2 cellular contexts compared by ENCODE assay signal in the genomic region with DNA sequence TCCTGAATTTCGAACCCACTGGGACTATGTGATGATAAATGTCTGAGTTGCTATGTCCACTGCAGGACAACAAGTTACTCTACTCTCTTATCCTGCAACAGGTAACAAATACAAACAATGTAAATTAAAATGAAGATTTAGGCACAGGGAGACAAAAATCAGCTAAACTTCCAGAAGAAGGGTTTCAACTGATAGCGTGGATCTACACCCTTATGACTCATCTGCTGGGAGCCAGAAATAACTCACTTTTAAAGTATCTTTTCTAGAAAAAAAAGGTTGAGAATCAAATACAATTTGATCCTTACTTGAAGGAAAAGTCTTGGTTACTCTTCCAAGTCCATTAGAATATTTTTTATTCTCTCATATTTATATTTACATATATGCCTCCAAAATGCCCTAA.
TF ChIP-seq lines count a peak whose summit lies in the region.

No MANE protein-coding gene starts in this region.

TF ChIP-seq in IMR-90, 13 proteins besides CTCF, POLR2A, EP300 and RAD21:
- TF ChIP-seq MXI1 (IDR thresholded peaks at IDR 0.05; ENCODE audit: borderline replicate concordance, low read depth, low read length) (no peak), FOS (IDR thresholded peaks at IDR 0.05; ENCODE audit: low read depth, low read length) (peak; percentile 47; the same call in 1 of the 2 replicates)
TF ChIP-seq in IMR-90: peak in this region for 1.

TF ChIP-seq in K562, 482 proteins besides CTCF, POLR2A, EP300 and RAD21:
- TF ChIP-seq FOSL1 (tag; conservative IDR thresholded peaks at IDR 0.05) (peak; percentile 91), SMARCA4 (IDR thresholded peaks at IDR 0.05) (peak; percentile 81), BRCA1 (IDR thresholded peaks at IDR 0.05) (no peak), BRCA1 (CRISPR knock-in tag; IDR thresholded peaks at IDR 0.05) (no peak), RBM25 (IDR thresholded peaks at IDR 0.05; ENCODE audit: low read depth, low read length, severe bottlenecking) (no peak), TEAD4 (IDR thresholded peaks at IDR 0.05; ENCODE audit: low read length) (peak; percentile 12; the same call in 1 of the 2 replicates), TEAD4 (CRISPR knock-in tag; IDR thresholded peaks at IDR 0.05; ENCODE audit: borderline replicate concordance) (no peak), KDM2B (CRISPR knock-in tag; IDR thresholded peaks at IDR 0.05) (no peak), JUN (IDR thresholded peaks at IDR 0.05; ENCODE audit: borderline replicate concordance, low read depth, low read length) (peak; percentile 83), JUN (CRISPR knock-in tag; IDR thresholded peaks at IDR 0.05; ENCODE audit: borderline replicate concordance) (no peak), FOXM1 (IDR thresholded peaks at IDR 0.05; ENCODE audit: low read depth) (no peak), FOXM1 (CRISPR knock-in tag; IDR thresholded peaks at IDR 0.05; ENCODE audit: low read depth) (no peak), ARID1B (IDR thresholded peaks at IDR 0.05) (peak; percentile 67), SMARCE1 (IDR thresholded peaks at IDR 0.05) (peak; percentile 77; the same call in 1 of the 2 replicates), MTA3 (IDR thresholded peaks at IDR 0.05; ENCODE audit: borderline replicate concordance) (no peak), ZNF431 (CRISPR knock-in tag; IDR thresholded peaks at IDR 0.05) (no peak), ARNT (IDR thresholded peaks at IDR 0.05) (peak in 1 of 2 experiments; percentile 68; a peak in 1 of 4 replicates), SMARCC2 (IDR thresholded peaks at IDR 0.05; ENCODE audit: low read depth) (0 out of 2 replicates have a peak, but pooled peaks have one; percentile 46), RAD51 (IDR thresholded peaks at IDR 0.05; ENCODE audit: borderline replicate concordance, low read depth) (no peak), ZNF584 (CRISPR knock-in tag; IDR thresholded peaks at IDR 0.05; ENCODE audit: low read depth) (no peak), DPF2 (IDR thresholded peaks at IDR 0.05) (peak; percentile 84), DIDO1 (tag; IDR thresholded peaks at IDR 0.05; ENCODE audit: low read depth) (no peak), ZNF124 (CRISPR knock-in tag; IDR thresholded peaks at IDR 0.05) (no peak), JUND (IDR thresholded peaks at IDR 0.05; ENCODE audit: borderline replicate concordance, low read depth, low read length) (peak; percentile 95), JUND (tag; IDR thresholded peaks at IDR 0.05; ENCODE audit: borderline replicate concordance, low read depth, low read length) (peak; percentile 91; the same call in 2 of the 3 replicates), CAMTA2 (CRISPR knock-in tag; conservative IDR thresholded peaks at IDR 0.05) (no peak), ZNF384 (IDR thresholded peaks at IDR 0.05; ENCODE audit: low read depth, low read length) (no peak), MEF2A (IDR thresholded peaks at IDR 0.05; ENCODE audit: control insufficient read depth, low read depth, low read length) (peak; percentile 94), CBX2 (IDR thresholded peaks at IDR 0.05; ENCODE audit: insufficient read depth, low read length, poor library complexity, severe bottlenecking) (no peak), CXXC5 (CRISPR knock-in tag; IDR thresholded peaks at IDR 0.05) (no peak), CCAR2 (IDR thresholded peaks at IDR 0.05; ENCODE audit: low read depth, low read length) (no peak)
- TF ChIP-seq, protein P1, sequence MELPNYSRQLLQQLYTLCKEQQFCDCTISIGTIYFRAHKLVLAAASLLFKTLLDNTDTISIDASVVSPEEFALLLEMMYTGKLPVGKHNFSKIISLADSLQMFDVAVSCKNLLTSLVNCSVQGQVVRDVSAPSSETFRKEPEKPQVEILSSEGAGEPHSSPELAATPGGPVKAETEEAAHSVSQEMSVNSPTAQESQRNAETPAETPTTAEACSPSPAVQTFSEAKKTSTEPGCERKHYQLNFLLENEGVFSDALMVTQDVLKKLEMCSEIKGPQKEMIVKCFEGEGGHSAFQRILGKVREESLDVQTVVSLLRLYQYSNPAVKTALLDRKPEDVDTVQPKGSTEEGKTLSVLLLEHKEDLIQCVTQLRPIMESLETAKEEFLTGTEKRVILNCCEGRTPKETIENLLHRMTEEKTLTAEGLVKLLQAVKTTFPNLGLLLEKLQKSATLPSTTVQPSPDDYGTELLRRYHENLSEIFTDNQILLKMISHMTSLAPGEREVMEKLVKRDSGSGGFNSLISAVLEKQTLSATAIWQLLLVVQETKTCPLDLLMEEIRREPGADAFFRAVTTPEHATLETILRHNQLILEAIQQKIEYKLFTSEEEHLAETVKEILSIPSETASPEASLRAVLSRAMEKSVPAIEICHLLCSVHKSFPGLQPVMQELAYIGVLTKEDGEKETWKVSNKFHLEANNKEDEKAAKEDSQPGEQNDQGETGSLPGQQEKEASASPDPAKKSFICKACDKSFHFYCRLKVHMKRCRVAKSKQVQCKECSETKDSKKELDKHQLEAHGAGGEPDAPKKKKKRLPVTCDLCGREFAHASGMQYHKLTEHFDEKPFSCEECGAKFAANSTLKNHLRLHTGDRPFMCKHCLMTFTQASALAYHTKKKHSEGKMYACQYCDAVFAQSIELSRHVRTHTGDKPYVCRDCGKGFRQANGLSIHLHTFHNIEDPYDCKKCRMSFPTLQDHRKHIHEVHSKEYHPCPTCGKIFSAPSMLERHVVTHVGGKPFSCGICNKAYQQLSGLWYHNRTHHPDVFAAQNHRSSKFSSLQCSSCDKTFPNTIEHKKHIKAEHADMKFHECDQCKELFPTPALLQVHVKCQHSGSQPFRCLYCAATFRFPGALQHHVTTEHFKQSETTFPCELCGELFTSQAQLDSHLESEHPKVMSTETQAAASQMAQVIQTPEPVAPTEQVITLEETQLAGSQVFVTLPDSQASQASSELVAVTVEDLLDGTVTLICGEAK (IDR thresholded peaks at IDR 0.05) = no peak
- TF ChIP-seq, protein P1 (CRISPR knock-in tag; IDR thresholded peaks at IDR 0.05) = no peak
- TF ChIP-seq, protein P2, sequence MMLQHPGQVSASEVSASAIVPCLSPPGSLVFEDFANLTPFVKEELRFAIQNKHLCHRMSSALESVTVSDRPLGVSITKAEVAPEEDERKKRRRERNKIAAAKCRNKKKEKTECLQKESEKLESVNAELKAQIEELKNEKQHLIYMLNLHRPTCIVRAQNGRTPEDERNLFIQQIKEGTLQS (IDR thresholded peaks at IDR 0.05) = peak; percentile 91
- TF ChIP-seq, protein P2 (CRISPR knock-in tag; conservative IDR thresholded peaks at IDR 0.05) = no peak
- TF ChIP-seq, protein P3, sequence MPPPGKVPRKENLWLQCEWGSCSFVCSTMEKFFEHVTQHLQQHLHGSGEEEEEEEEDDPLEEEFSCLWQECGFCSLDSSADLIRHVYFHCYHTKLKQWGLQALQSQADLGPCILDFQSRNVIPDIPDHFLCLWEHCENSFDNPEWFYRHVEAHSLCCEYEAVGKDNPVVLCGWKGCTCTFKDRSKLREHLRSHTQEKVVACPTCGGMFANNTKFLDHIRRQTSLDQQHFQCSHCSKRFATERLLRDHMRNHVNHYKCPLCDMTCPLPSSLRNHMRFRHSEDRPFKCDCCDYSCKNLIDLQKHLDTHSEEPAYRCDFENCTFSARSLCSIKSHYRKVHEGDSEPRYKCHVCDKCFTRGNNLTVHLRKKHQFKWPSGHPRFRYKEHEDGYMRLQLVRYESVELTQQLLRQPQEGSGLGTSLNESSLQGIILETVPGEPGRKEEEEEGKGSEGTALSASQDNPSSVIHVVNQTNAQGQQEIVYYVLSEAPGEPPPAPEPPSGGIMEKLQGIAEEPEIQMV (tag; conservative IDR thresholded peaks at IDR 0.05; ENCODE audit: low read depth) = no peak
TF ChIP-seq in K562: peak in this region for 12.
